In the genomic region with DNA sequence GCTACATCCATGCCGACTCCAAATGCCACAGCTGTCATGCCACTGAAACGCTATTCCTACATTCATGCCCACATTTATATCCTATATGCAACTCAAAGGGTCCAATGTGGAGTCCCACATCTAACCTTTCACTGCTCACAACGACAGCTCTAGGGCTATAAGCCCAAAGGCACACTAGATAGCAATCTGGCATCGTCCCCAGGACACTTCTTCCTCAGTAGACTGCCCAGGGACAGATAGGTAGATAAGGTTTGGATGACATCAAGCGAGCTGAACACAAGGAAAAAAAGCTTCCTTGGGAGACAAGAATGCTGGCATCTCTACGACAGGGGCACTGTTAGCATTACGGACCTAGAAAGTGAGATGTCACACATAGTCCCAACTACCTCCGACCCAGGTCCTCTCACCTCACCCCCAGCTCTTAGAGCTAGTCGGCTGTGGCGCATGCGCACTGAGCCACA, we compare ENCODE assay signal across 8 cellular contexts. TPM values are rescaled to one million over a fixed set of nuclear protein-coding genes. Genes with fewer than 3 reads are reported as not detected.
DNase-seq lines count a peak whose midpoint lies in the region; ATAC-seq, FAIRE-seq and TF ChIP-seq lines count a peak whose summit lies in the region.

No MANE protein-coding gene starts in this region.

- TF ChIP-seq CTCF in activated B cell treated with CpG ODN at 0.5 μM for 24 hours (IDR thresholded peaks at IDR 0.05) (no peak), gastrocnemius medialis (IDR thresholded peaks at IDR 0.05 in 4 of 5, conservative IDR thresholded peaks at IDR 0.05 in 1 of 5) (no peak)

- DNase-seq in activated CD8-positive, alpha-beta memory T cell treated with anti-CD3 and anti-CD28 coated beads, Interleukin-2, amount 10 ng/mL, durations not matched to agents 7 days and 5 days, result no peak
- no peak for DNase-seq in activated CD8-positive, alpha-beta memory T cell treated with anti-CD3 and anti-CD28 coated beads, Interleukin-2, amount 50 U/mL, for 4 hours
- DNase-seq in activated B cell treated with CpG ODN at 0.5 μM for 24 hours, result no peak
- peak; percentile 79 for DNase-seq in germinal center (ENCODE audit: low spot score)
- no peak for DNase-seq in gastrocnemius medialis
- no peak for DNase-seq in GM12892 (ENCODE audit: insufficient read length)

- peaks cover 13% of the 10 kb centered on the region for H3K27me3 Mint-ChIP-seq in activated CD8-positive, alpha-beta memory T cell treated with anti-CD3 and anti-CD28 coated beads, Interleukin-2, amount 10 ng/mL, durations not matched to agents 7 days and 5 days
- H3K27me3 Mint-ChIP-seq in activated B cell treated with CpG ODN at 0.5 μM for 24 hours, result peaks cover 6% of the 10 kb centered on the region

- H3K4me1 Mint-ChIP-seq in activated CD8-positive, alpha-beta memory T cell treated with anti-CD3 and anti-CD28 coated beads, Interleukin-2, amount 10 ng/mL, durations not matched to agents 7 days and 5 days, result peaks cover 3% of the 10 kb centered on the region
- peaks cover 2% of the 10 kb centered on the region for H3K4me1 Mint-ChIP-seq in activated B cell treated with CpG ODN at 0.5 μM for 24 hours

- FAIRE-seq in GM12892 (lab: Jason Lieb, UNC), result no peak

- H3K27ac ChIP-seq in gastrocnemius medialis, result peak overlapping the region; percentile 85 to 90 (median 87)

- H3K4me3 ChIP-seq in gastrocnemius medialis, result peak overlapping the region; percentile 64 to 75 (median 72)

- TF ChIP-seq POLR2A in gastrocnemius medialis (IDR thresholded peaks at IDR 0.05) (no peak), GM12892 (IDR thresholded peaks at IDR 0.05; ENCODE audit: low read depth, low read length) (no peak)

- in situ Hi-C loops in gastrocnemius medialis (cut with MboI; ENCODE audit: low sequenced_read_pairs in 4 of 4), result loop anchor here in 3 of 4 donors (25.0 kb wide), 2 partner anchors 106 to 306 kb away; no protein-coding TSS in a partner anchor

- no peaks in the 10 kb centered on the region for H3K9me3 ChIP-seq in gastrocnemius medialis

- H3K36me3 ChIP-seq in gastrocnemius medialis, result no peaks in the 10 kb centered on the region

- peak overlapping the region; percentile 73 for H3K4me3 Mint-ChIP-seq in activated CD8-positive, alpha-beta memory T cell treated with anti-CD3 and anti-CD28 coated beads, Interleukin-2, amount 10 ng/mL, durations not matched to agents 7 days and 5 days
- peak overlapping the region; percentile 85 for H3K4me3 Mint-ChIP-seq in activated B cell treated with CpG ODN at 0.5 μM for 24 hours

- H3K27me3 ChIP-seq in gastrocnemius medialis, result no peaks in the 10 kb centered on the region

- no peaks in the 10 kb centered on the region for H3K9me3 Mint-ChIP-seq in activated CD8-positive, alpha-beta memory T cell treated with anti-CD3 and anti-CD28 coated beads, Interleukin-2, amount 10 ng/mL, durations not matched to agents 7 days and 5 days (ENCODE audit: low read depth)
- H3K9me3 Mint-ChIP-seq in activated B cell treated with CpG ODN at 0.5 μM for 24 hours, result no peaks in the 10 kb centered on the region

- H3K27ac Mint-ChIP-seq in activated CD8-positive, alpha-beta memory T cell treated with anti-CD3 and anti-CD28 coated beads, Interleukin-2, amount 10 ng/mL, durations not matched to agents 7 days and 5 days, result no peak overlapping the region
- no peak overlapping the region for H3K27ac Mint-ChIP-seq in activated B cell treated with CpG ODN at 0.5 μM for 24 hours

- POLR2A ChIA-PET in activated B cell treated with CpG ODN at 0.5 μM for 24 hours (lab: Charles Lee), result interaction anchor here (1.1 to 1.8 kb wide), 3 partner anchors 145 to 334 kb away, joined by 3 to 10 read pairs (median 3); a partner anchor contains a TSS

- peaks cover 0 to 3% of the 10 kb centered on the region in 2 donors for H3K4me1 ChIP-seq in gastrocnemius medialis

- CTCF ChIA-PET in activated CD8-positive, alpha-beta memory T cell treated with anti-CD3 and anti-CD28 coated beads, Interleukin-2, amount 10 ng/mL, durations not matched to agents 7 days and 5 days (lab: Charles Lee), result interaction anchor here (1.1 to 2.5 kb wide), 4 partner anchors 12 to 305 kb away, joined by 4 to 12 read pairs (median 6); no protein-coding TSS in a partner anchor
- CTCF ChIA-PET in activated B cell treated with CpG ODN at 0.5 μM for 24 hours (lab: Charles Lee), result interaction anchor here (0.6 kb wide), 1 partner anchor 265 kb away, joined by 3 read pairs; no protein-coding TSS in a partner anchor

- intact Hi-C loops in activated B cell treated with CpG ODN at 0.5 μM for 24 hours (cut with micrococcal nuclease), result no loop called here
- intact Hi-C loops in gastrocnemius medialis (cut with DNase I; ENCODE audit: low total_unique reads), result loop anchor here (2.0 kb wide), 1 partner anchor 145 kb away; a partner anchor contains a TSS

- ATAC-seq in activated CD8-positive, alpha-beta memory T cell treated with anti-CD3 and anti-CD28 coated beads, Interleukin-2, amount 10 ng/mL, durations not matched to agents 7 days and 5 days, result no peak
- ATAC-seq in HG03095 (IDR thresholded peaks at IDR 0.05; ENCODE audit: unreplicated experiment) (peak; percentile 85), activated B cell treated with CpG ODN at 0.5 μM for 24 hours (ENCODE audit: low read depth) (no peak), gastrocnemius medialis (peak; percentile 26 to 52), esophagus mucosa (no peak)

- H3K36me3 Mint-ChIP-seq in activated CD8-positive, alpha-beta memory T cell treated with anti-CD3 and anti-CD28 coated beads, Interleukin-2, amount 10 ng/mL, durations not matched to agents 7 days and 5 days, result no peaks in the 10 kb centered on the region
- H3K36me3 Mint-ChIP-seq in activated B cell treated with CpG ODN at 0.5 μM for 24 hours (ENCODE audit: low read depth), result no peaks in the 10 kb centered on the region

RNA-seq across cellular contexts. Expression of a gene that starts 0.7 kb away (rescaled TPM):
- total RNA-seq in activated CD8-positive, alpha-beta memory T cell treated with anti-CD3 and anti-CD28 coated beads, Interleukin-2, amount 10 ng/mL, durations not matched to agents 7 days and 5 days, result under 1 TPM; 0.19 to 0.26 TPM
- total RNA-seq in activated B cell treated with CpG ODN at 0.5 μM for 24 hours (0.39 and 0.51 TPM in 2 replicates), gastrocnemius medialis (1 to 10 TPM; 1.8 to 5.7 (median 4.7) TPM), esophagus mucosa (0.16 TPM)
- 0.17 TPM for polyA plus RNA-seq in GM12892 (2012; ENCODE audit: missing spikeins)

RNA-seq across cellular contexts. Expression of a gene that starts 54.7 kb away (rescaled TPM):
- total RNA-seq in activated CD8-positive, alpha-beta memory T cell treated with anti-CD3 and anti-CD28 coated beads, Interleukin-2, amount 10 ng/mL, durations not matched to agents 7 days and 5 days, result not detected
- total RNA-seq in activated B cell treated with CpG ODN at 0.5 μM for 24 hours, result not detected in 2 replicates
- total RNA-seq in gastrocnemius medialis, result 1 to 10 TPM in 2 of 4 donors, not detected in 2; 1.2 to 2.2 TPM
- not detected for polyA plus RNA-seq in GM12892 (2012; ENCODE audit: missing spikeins)
- total RNA-seq in esophagus mucosa, result 0.04 TPM

Comparison
In these comparisons a context has a peak if more than half of its experiments do, and no peak if none do; other contexts are left out.
1. ATAC-seq: peak in HG03095 (single experiment) and gastrocnemius medialis (2 of 2); none in activated CD8-positive, alpha-beta memory T cell treated with anti-CD3 and anti-CD28 coated beads, Interleukin-2, amount 10 ng/mL, durations not matched to agents 7 days and 5 days (single experiment), activated B cell treated with CpG ODN at 0.5 μM for 24 hours (single experiment) and esophagus mucosa (single experiment).